1 cellular context compared by ENCODE assay signal in the genomic region with DNA sequence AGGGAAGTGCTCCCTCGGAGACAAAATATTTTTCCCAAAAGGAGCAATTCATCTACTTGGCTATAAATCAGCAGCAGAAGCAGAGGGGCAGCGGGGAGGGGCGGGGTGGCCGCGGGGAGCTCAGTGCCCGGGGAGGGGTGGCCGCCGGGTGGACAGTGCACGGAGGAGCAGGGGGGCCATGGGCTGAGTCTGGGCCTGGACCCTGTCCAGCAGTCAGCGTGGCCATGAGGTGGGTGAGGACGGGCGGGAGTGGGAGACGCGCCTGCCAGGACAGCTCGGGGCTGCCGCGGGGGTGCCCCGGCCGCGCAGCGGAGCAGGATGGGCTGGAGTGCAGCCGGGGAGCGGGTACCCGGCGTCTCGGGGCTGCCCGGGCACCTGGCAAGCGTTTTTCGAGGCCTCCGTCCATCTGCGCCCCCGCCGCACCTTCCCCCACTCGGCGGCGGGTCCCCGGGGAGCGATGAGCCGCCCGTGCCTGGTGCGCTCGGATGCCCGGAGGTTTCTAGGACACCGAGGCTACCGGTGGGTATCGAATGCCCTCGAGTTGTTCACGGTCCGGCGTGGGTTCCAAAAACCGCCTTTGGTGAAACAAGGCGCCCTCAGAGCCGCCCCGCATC.
TF ChIP-seq lines count a peak whose summit lies in the region.

No MANE protein-coding gene starts in this region.

TF ChIP-seq in SK-N-SH treated with all-trans-retinoic acid at 6 μM for 48 hours, 23 proteins besides CTCF, POLR2A, EP300 and RAD21 (continued from another document):
- TF ChIP-seq, protein P1, sequence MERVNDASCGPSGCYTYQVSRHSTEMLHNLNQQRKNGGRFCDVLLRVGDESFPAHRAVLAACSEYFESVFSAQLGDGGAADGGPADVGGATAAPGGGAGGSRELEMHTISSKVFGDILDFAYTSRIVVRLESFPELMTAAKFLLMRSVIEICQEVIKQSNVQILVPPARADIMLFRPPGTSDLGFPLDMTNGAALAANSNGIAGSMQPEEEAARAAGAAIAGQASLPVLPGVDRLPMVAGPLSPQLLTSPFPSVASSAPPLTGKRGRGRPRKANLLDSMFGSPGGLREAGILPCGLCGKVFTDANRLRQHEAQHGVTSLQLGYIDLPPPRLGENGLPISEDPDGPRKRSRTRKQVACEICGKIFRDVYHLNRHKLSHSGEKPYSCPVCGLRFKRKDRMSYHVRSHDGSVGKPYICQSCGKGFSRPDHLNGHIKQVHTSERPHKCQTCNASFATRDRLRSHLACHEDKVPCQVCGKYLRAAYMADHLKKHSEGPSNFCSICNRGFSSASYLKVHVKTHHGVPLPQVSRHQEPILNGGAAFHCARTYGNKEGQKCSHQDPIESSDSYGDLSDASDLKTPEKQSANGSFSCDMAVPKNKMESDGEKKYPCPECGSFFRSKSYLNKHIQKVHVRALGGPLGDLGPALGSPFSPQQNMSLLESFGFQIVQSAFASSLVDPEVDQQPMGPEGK (CRISPR knock-in tag; IDR thresholded peaks at IDR 0.05; ENCODE audit: borderline replicate concordance): no peak
- no peak for TF ChIP-seq ISL1 (CRISPR knock-in tag; IDR thresholded peaks at IDR 0.05)
